ENCODE assay signal across 8 cellular contexts in genomic region chr3:155743616-155744015, GRCh38. TPM values are rescaled to one million over a fixed set of nuclear protein-coding genes. Genes with fewer than 3 reads are reported as not detected.
DNase-seq lines count a peak whose midpoint lies in the region; ATAC-seq and TF ChIP-seq lines count a peak whose summit lies in the region.

No MANE protein-coding gene starts in this region.

- H3K9me3 ChIP-seq in endocrine pancreas (ENCODE audit: control insufficient read depth, low read length) = no peaks in the 10 kb centered on the region

- peaks cover 5% of the 10 kb centered on the region for H3K4me1 ChIP-seq in endocrine pancreas (ENCODE audit: control insufficient read depth, insufficient read depth, low read length)

- no peak for TF ChIP-seq CTCF in Calu3 (IDR thresholded peaks at IDR 0.05; ENCODE audit: unreplicated experiment)
- TF ChIP-seq CTCF in osteocyte (IDR thresholded peaks at IDR 0.05) = no peak

- H3K4me1 Mint-ChIP-seq in Calu3 (ENCODE audit: low read depth, unreplicated experiment) (peaks cover 63% of the 10 kb centered on the region), osteocyte (ENCODE audit: unreplicated experiment) (peaks cover 16% of the 10 kb centered on the region)

- H3K36me3 Mint-ChIP-seq in Calu3 (ENCODE audit: insufficient read depth, unreplicated experiment) (peaks cover 30% of the 10 kb centered on the region), osteocyte (ENCODE audit: unreplicated experiment) (no peaks in the 10 kb centered on the region)

- peak overlapping the region; percentile 84 for H3K4me3 Mint-ChIP-seq in Calu3 (ENCODE audit: low read depth, unreplicated experiment)
- H3K4me3 Mint-ChIP-seq in osteocyte (ENCODE audit: unreplicated experiment) = peak overlapping the region; percentile 86

- H3K4me3 ChIP-seq in endocrine pancreas (ENCODE audit: control insufficient read depth, insufficient read depth, low read length) = peak overlapping the region; percentile 92

- BruUV-seq in Calu3 (replicated peaks; lab: Mats Ljungman, UMichigan) = no TSS peak

- H3K27me3 ChIP-seq in endocrine pancreas (ENCODE audit: control insufficient read depth, insufficient read depth, low read length) = no peaks in the 10 kb centered on the region

- H3K9ac ChIP-seq in endocrine pancreas (ENCODE audit: control insufficient read depth, insufficient read depth, low read length) = no peak overlapping the region

- H3K27me3 Mint-ChIP-seq in Calu3 (ENCODE audit: unreplicated experiment) = no peaks in the 10 kb centered on the region
- H3K27me3 Mint-ChIP-seq in osteocyte (ENCODE audit: unreplicated experiment) = peaks cover 74% of the 10 kb centered on the region

- CTCF ChIA-PET in Calu3 (lab: Charles Lee) = interaction anchor here (0.8 to 2.2 kb wide), 3 partner anchors 62 to 593 kb away, joined by 3 to 8 read pairs (median 3); partner anchors contain the start of gene C3orf33

- H3K36me3 ChIP-seq in endocrine pancreas (ENCODE audit: control insufficient read depth, insufficient read depth, low read length) = no peaks in the 10 kb centered on the region

- peak overlapping the region; percentile 74 for H3K27ac Mint-ChIP-seq in Calu3 (ENCODE audit: unreplicated experiment)
- no peak overlapping the region for H3K27ac Mint-ChIP-seq in osteocyte (ENCODE audit: unreplicated experiment)

- intact Hi-C loops in Calu3 (cut with micrococcal nuclease; ENCODE audit: unreplicated experiment) = loop anchor here (5.0 kb wide), 1 partner anchor 129 kb away; the partner anchor contains the start of gene GMPS

- H3K9me3 Mint-ChIP-seq in Calu3 (ENCODE audit: low read depth, unreplicated experiment) = no peaks in the 10 kb centered on the region
- no peaks in the 10 kb centered on the region for H3K9me3 Mint-ChIP-seq in osteocyte (ENCODE audit: unreplicated experiment)

- DNase-seq in Calu3 (no peak), NCI-H146 treated with DMSO at 0.1 percent for 48 hours (lab: John Stamatoyannopoulos, UW; ENCODE audit: unreplicated experiment) (peak; percentile 34), osteocyte (ENCODE audit: extremely low spot score, unreplicated experiment) (no peak), NCI-H2107 (lab: John Stamatoyannopoulos, UW) (no peak), NCI-H128 (lab: John Stamatoyannopoulos, UW; ENCODE audit: unreplicated experiment) (no peak)
- DNase-seq in stimulated activated CD4-positive, alpha-beta T cell treated with anti-CD3 and anti-CD28 coated beads, Interleukin-15, amount 100 ng/mL, for 24 hours = no peak

- no peak for ATAC-seq in GM21786 (IDR thresholded peaks at IDR 0.05; ENCODE audit: unreplicated experiment)

RNA-seq across cellular contexts. Expression of gene PLCH1, which starts 1.3 kb away (rescaled TPM):
- total RNA-seq in Calu3 (2022) (11.6 and 13.4 TPM in 2 replicates), osteocyte (not detected in 2 replicates)

Comparison
In these comparisons a context has a peak if more than half of its experiments do, and no peak if none do; other contexts are left out.
1. RNA of gene PLCH1, which starts 1.3 kb away (total RNA-seq): 11.6 to 13.4 TPM in Calu3; not detected in osteocyte; every median in the first group is over 10 times any median in the second.